8 cellular contexts compared by ENCODE assay signal in the genomic region with DNA sequence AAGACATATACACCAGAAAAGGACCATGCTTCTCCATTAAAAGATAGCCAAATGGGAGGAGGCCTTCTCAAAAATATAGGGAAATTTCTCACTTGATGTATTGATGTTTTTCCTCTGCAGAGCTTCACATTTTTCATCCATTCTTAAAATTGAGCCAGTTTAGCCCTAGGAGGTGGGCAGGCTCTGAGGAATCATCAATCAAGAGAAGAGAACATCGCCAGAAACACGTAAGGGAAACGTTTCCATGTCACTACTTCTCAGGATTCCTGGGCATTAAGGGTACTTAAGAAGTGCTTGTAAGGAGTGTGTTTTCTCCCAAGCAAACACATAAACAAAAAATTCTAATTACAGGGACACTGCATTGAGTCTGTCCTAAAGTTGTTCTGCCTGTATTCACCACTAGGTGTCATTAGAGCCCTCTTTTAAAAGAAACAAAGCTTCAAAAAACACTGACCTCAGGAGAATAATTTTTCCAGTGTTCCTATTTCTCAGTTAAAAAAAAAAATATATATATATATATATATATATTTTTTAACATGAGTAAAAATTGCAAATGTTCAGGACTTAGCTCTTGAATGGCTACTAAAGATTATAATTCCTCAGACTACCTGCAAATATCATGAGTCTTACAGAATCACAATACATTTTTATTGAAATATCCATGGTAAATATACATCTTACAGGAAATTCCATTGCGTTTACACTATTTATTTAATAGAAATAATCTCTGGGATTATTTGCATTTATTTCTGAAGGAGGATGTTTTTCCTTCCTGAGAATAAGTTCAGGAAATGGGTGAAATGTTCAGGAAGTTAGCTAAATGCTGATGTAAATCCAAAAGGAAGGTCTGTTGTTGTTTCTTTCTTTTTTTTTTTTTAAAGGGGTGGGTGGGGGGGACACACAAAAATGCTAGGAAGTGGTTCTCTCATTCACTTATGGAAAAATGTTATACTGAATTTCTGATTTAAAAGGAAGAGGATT. TPM values are rescaled to one million over a fixed set of nuclear protein-coding genes. Genes with fewer than 3 reads are reported as not detected.
DNase-seq lines count a peak whose midpoint lies in the region; ATAC-seq, FAIRE-seq and TF ChIP-seq lines count a peak whose summit lies in the region.

No MANE protein-coding gene starts in this region.

- no peak overlapping the region for H3K4me3 Mint-ChIP-seq in naive thymus-derived CD4-positive, alpha-beta T cell

- peak; percentile 21 for FAIRE-seq in GM18507 (lab: Jason Lieb, UNC)

- no peaks in the 10 kb centered on the region for H3F3A ChIP-seq in PC-3 (ENCODE audit: low read length, unreplicated experiment)

- no TSS peak for BruUV-seq in PC-3 (replicated peaks; lab: Mats Ljungman, UMichigan)

- H3K9me3 ChIP-seq in PC-3 (ENCODE audit: low read length), result no peaks in the 10 kb centered on the region
- H3K9me3 ChIP-seq in naive thymus-derived CD4-positive, alpha-beta T cell (ENCODE audit: control insufficient read depth in 2 of 3, low read length in 3 of 3), result no peaks in the 10 kb centered on the region

- ATAC-seq in HG03571 (IDR thresholded peaks at IDR 0.05; ENCODE audit: unreplicated experiment) (peak; percentile 86), PC-3 (no peak)
- ATAC-seq in naive thymus-derived CD4-positive, alpha-beta T cell, result peak; percentile 64

- CTCF ChIA-PET in PC-3 (lab: Charles Lee), result interaction anchor here (0.6 to 1.4 kb wide), 9 partner anchors 14 to 1291 kb away, joined by 3 to 9 read pairs (median 3); a partner anchor contains a TSS
- CTCF ChIA-PET in naive thymus-derived CD4-positive, alpha-beta T cell (lab: Charles Lee), result interaction anchor here (0.5 to 2.9 kb wide), 12 partner anchors 8 to 1617 kb away, joined by 3 to 18 read pairs (median 4); no protein-coding TSS in a partner anchor

- H2AFZ ChIP-seq in PC-3 (ENCODE audit: low read length), result peak overlapping the region; percentile 70

- no peak overlapping the region for H3K27ac Mint-ChIP-seq in naive thymus-derived CD4-positive, alpha-beta T cell

- H3K27me3 Mint-ChIP-seq in naive thymus-derived CD4-positive, alpha-beta T cell, result peaks cover 0 to 9% (median 4%) of the 10 kb centered on the region in 5 donors

- WGBS in lower leg skin, 2 donors, result 18 to 23% methylated on average over 4 of the region's 4 CpGs

- H3K27me3 ChIP-seq in PC-3 (ENCODE audit: low read length) (no peaks in the 10 kb centered on the region), dorsolateral prefrontal cortex (no peaks in the 10 kb centered on the region)
- H3K27me3 ChIP-seq in naive thymus-derived CD4-positive, alpha-beta T cell (ENCODE audit: control insufficient read depth in 2 of 2, insufficient read depth in 2 of 2, low read length in 2 of 2), result no peaks in the 10 kb centered on the region

- H3K4me2 ChIP-seq in PC-3 (ENCODE audit: low read length), result peak overlapping the region; percentile 61

- no peaks in the 10 kb centered on the region for H3K36me3 ChIP-seq in PC-3 (ENCODE audit: low read depth, low read length)
- no peaks in the 10 kb centered on the region for H3K36me3 ChIP-seq in naive thymus-derived CD4-positive, alpha-beta T cell (ENCODE audit: control insufficient read depth in 2 of 3, insufficient read depth in 3 of 3, low read length in 3 of 3)

- peaks cover 0 to 1% (median 0%) of the 10 kb centered on the region in 11 donors for H3K9me3 Mint-ChIP-seq in naive thymus-derived CD4-positive, alpha-beta T cell

- H3K4me3 ChIP-seq in AG09309 (ENCODE audit: control insufficient read depth, low read depth, low read length) (no peak overlapping the region), PC-3 (ENCODE audit: low read length) (peak overlapping the region; percentile 23; the same call in 1 of the 2 replicates), dorsolateral prefrontal cortex (peak overlapping the region in 2 of 59 donors; percentile 1 to 5), lower leg skin (ENCODE audit: low read depth, poor library complexity, severe bottlenecking) (no peak overlapping the region)
- no peak overlapping the region for H3K4me3 ChIP-seq in naive thymus-derived CD4-positive, alpha-beta T cell (ENCODE audit: low read length)

- POLR2A ChIA-PET in PC-3 (lab: Charles Lee; ENCODE audit: unreplicated experiment), result interaction anchor here (0.6 to 0.9 kb wide), 3 partner anchors 16 to 97 kb away, joined by 3 to 10 read pairs (median 6); no protein-coding TSS in a partner anchor
- POLR2A ChIA-PET in naive thymus-derived CD4-positive, alpha-beta T cell (lab: Charles Lee), result no interaction called here

- H3K27ac ChIP-seq in PC-3 (ENCODE audit: low read length), result peak overlapping the region; percentile 88
- peak overlapping the region in 16 of 59 donors; percentile 1 to 81 (median 54) for H3K27ac ChIP-seq in dorsolateral prefrontal cortex
- H3K27ac ChIP-seq in naive thymus-derived CD4-positive, alpha-beta T cell (ENCODE audit: low read depth, low read length), result no peak overlapping the region

- H3K79me2 ChIP-seq in PC-3 (ENCODE audit: low read length), result no peaks in the 10 kb centered on the region

- H3K36me3 Mint-ChIP-seq in naive thymus-derived CD4-positive, alpha-beta T cell, result no peaks in the 10 kb centered on the region

- intact Hi-C loops in PC-3 (cut with micrococcal nuclease) (loop anchor here (1.0 to 5.0 kb wide), 4 partner anchors 39 to 478 kb away; a partner anchor contains a TSS), dorsolateral prefrontal cortex (cut with DNase I) (loop anchor here (2.0 to 5.0 kb wide), 2 partner anchors 352 to 483 kb away; no protein-coding TSS in a partner anchor), lower leg skin (cut with DNase I; ENCODE audit: low total_unique reads) (loop anchor here (5.0 to 10.0 kb wide), 2 partner anchors 353 to 486 kb away; no protein-coding TSS in a partner anchor)
- intact Hi-C loops in naive thymus-derived CD4-positive, alpha-beta T cell (cut with micrococcal nuclease), result loop anchor here (1.0 to 2.0 kb wide), 5 partner anchors 40 to 1605 kb away; no protein-coding TSS in a partner anchor

- TF ChIP-seq CTCF in AG09309 (IDR thresholded peaks at IDR 0.05; ENCODE audit: control insufficient read depth, insufficient read depth, low read depth, low read length, missing control alignments) (peak; percentile 59), PC-3 (conservative IDR thresholded peaks at IDR 0.05; ENCODE audit: low read depth, low read length) (peak; percentile 71), dorsolateral prefrontal cortex (IDR thresholded peaks at IDR 0.05 in 54 of 56, conservative IDR thresholded peaks at IDR 0.05 in 2 of 56; ENCODE audit: low read depth in 1 of 56, partially characterized antibody in 56 of 56) (peak; percentile 56 to 90 (median 77)), lower leg skin (IDR thresholded peaks at IDR 0.05) (no peak)

- H3K9ac ChIP-seq in PC-3 (ENCODE audit: low read length), result peak overlapping the region; percentile 67

- no peak for TF ChIP-seq POLR2A in lower leg skin (IDR thresholded peaks at IDR 0.05)

- H3K9me2 ChIP-seq in PC-3 (replicated peaks; ENCODE audit: low read length), result no peaks in the 10 kb centered on the region

- H3K4me1 ChIP-seq in PC-3 (ENCODE audit: insufficient read depth, low read length), result peaks cover 60% of the 10 kb centered on the region
- H3K4me1 ChIP-seq in naive thymus-derived CD4-positive, alpha-beta T cell (ENCODE audit: control insufficient read depth in 2 of 2, insufficient read depth in 2 of 2, low read length in 2 of 2), result no peaks in the 10 kb centered on the region

- DNase-seq in AG09309 (ENCODE audit: low read depth) (no peak), GM18507 (ENCODE audit: extremely low spot score, insufficient read length, low read depth) (no peak), PC-3 (peak; percentile 83), dorsolateral prefrontal cortex (no peak), mesenteric fat pad (ENCODE audit: low spot score) (no peak), lower leg skin (ENCODE audit: low spot score in 2 of 2) (no peak)
- DNase-seq in naive thymus-derived CD4-positive, alpha-beta T cell, result peak in 4 of 9 donors; percentile 24 to 34 (median 28)

- peaks cover 0 to 2% (median 0%) of the 10 kb centered on the region in 7 donors for H3K4me1 Mint-ChIP-seq in naive thymus-derived CD4-positive, alpha-beta T cell

- H4K20me1 ChIP-seq in PC-3 (ENCODE audit: low read length), result no peaks in the 10 kb centered on the region

RNA-seq across cellular contexts. Expression of a gene that starts 16.0 kb away (rescaled TPM):
- total RNA-seq in PC-3 (2014; rRNA removed), result 17.3 and 17.7 TPM in 2 replicates
- 10 to 100 TPM in 76 of 120 experiments, 1 to 10 TPM in 44; 5.3 to 20.4 (median 11.1) TPM for total RNA-seq in dorsolateral prefrontal cortex
- not detected for total RNA-seq in naive thymus-derived CD4-positive, alpha-beta T cell
- not detected for polyA plus RNA-seq in naive thymus-derived CD4-positive, alpha-beta T cell
- 295 TPM for total RNA-seq in mesenteric fat pad
- total RNA-seq in lower leg skin, result 10 to 100 TPM; 10.6 to 15.8 (median 12.9) TPM

Comparison
In these comparisons a context has a peak if more than half of its experiments do, and no peak if none do; other contexts are left out.
1. CTCF ChIP-seq: peak in AG09309 (single experiment), PC-3 (single experiment) and dorsolateral prefrontal cortex (56 of 56); none in lower leg skin (0 of 3).
2. RNA of a gene that starts 16.0 kb away (total RNA-seq): 295 TPM in mesenteric fat pad (single experiment); 17.3 to 17.7 TPM in PC-3, 10.6 to 15.8 TPM in lower leg skin, 5.3 to 20.4 TPM in dorsolateral prefrontal cortex and not detected in naive thymus-derived CD4-positive, alpha-beta T cell; every median in the first group is over 10 times any median in the second.